Comparison of ENCODE assay signal across 34 cellular contexts in the genomic region with DNA sequence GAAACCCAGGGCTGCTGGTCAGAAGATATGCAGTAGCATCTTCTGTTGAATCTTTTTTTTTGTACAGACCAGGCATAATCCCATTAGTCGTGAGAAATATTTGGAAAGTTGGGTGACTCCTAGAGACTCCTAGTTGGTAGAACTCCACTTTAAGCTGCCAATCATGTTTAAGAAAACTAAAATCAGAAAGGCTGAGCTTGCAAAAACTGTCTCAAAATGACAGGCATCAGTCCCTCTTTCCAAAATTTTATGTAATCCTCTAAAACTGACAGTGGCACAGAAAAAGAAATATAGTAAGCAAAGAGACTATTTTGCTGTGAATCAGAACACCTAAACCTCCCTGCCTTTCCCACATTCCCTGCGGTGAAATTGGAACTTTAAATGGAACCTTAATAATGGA.
"Had no signal": no experiment of that assay in that cellular context is flagged by ENCODE, and none has a peak within 500 bp of the region (broad histone marks: within the 10 kb centered on the region; RNA-seq: fewer than 3 reads in every experiment).

No MANE protein-coding gene starts in this region.

- H3K27me3 ChIP-seq: adrenal gland, ascending aorta, body of pancreas, brain microvascular endothelial cell, breast epithelium, cardiac muscle cell had no signal

- DNase-seq: activated effector memory CD4-positive, alpha-beta T cell treated with anti-CD3 and anti-CD28 coated beads, Interleukin-2, amount 50 U/mL, for 16 hours; activated effector memory CD4-positive, alpha-beta T cell treated with Interleukin-2 at 50 U/mL for 16 hours; activated gamma-delta T cell; activated gamma-delta T cell treated with Interleukin-2 at 50 U/mL for 16 hours; activated naive CD4-positive, alpha-beta T cell; activated naive CD4-positive, alpha-beta T cell treated with anti-CD3 and anti-CD28 coated beads for 36 hours; activated naive CD4-positive, alpha-beta T cell treated with anti-CD3 and anti-CD28 coated beads, Interleukin-2, amount 10 ng/mL, durations not matched to agents 7 days and 5 days; activated naive CD4-positive, alpha-beta T cell treated with anti-CD3 and anti-CD28 coated beads, Interleukin-2, amount 50 U/mL, for 16 hours; activated naive CD4-positive, alpha-beta T cell treated with Interleukin-2 at 50 U/mL for 16 hours; activated naive CD8-positive, alpha-beta T cell treated with anti-CD3 and anti-CD28 coated beads for 36 hours; activated naive CD8-positive, alpha-beta T cell treated with anti-CD3 and anti-CD28 coated beads, Interleukin-2, amount 10 ng/mL, durations not matched to agents 7 days and 5 days; activated naive CD8-positive, alpha-beta T cell treated with anti-CD3 and anti-CD28 coated beads, Interleukin-2, amount 50 U/mL, for 24 hours; activated T-cell treated with anti-CD3 and anti-CD28 coated beads, Interleukin-2, amount 50 U/mL, for 1 hour; activated T-cell treated with anti-CD3 and anti-CD28 coated beads, Interleukin-2, amount 50 U/mL, for 24 hours; activated T-cell treated with anti-CD3 and anti-CD28 coated beads, Interleukin-2, amount 50 U/mL, for 4 hours; activated T-cell treated with anti-CD3 and anti-CD28 coated beads, Interleukin-2, amount 50 U/mL, for 48 hours; activated T-cell treated with anti-CD3 and anti-CD28 coated beads, Interleukin-2, amount 50 U/mL, for 72 hours; adrenal gland; amniotic stem cell; amygdala; anterior cingulate cortex; aorta; body of pancreas; brain microvascular endothelial cell; caudate nucleus; central memory CD4-positive, alpha-beta T cell; cerebellar nuclear complex had no signal

- ATAC-seq: activated naive CD4-positive, alpha-beta T cell treated with anti-CD3 and anti-CD28 coated beads, Interleukin-2, amount 50 U/mL, for 72 hours; activated naive CD8-positive, alpha-beta T cell treated with anti-CD3 and anti-CD28 coated beads, Interleukin-2, amount 50 U/mL, for 24 hours; activated T-cell treated with anti-CD3 and anti-CD28 coated beads, Interleukin-2, amount 50 U/mL, for 4 hours; activated T-cell treated with anti-CD3 and anti-CD28 coated beads, Interleukin-2, amount 50 U/mL, for 72 hours; activated T-helper 17 cell treated with anti-CD3 and anti-CD28 coated beads, Interleukin-2, amount 50 U/mL, for 72 hours; body of pancreas had no signal

- FAIRE-seq: astrocyte, bronchial epithelial cell had no signal

- H3K4me3 ChIP-seq: adrenal gland, ascending aorta, body of pancreas, breast epithelium, cardiac muscle cell had no signal

- H3K9me3 ChIP-seq: adrenal gland, ascending aorta, body of pancreas, breast epithelium had no signal

- H3K4me1 ChIP-seq: adrenal gland, ascending aorta, body of pancreas, breast epithelium had no signal

- H3K27ac ChIP-seq: adrenal gland, ascending aorta, body of pancreas, brain microvascular endothelial cell, breast epithelium, cardiac muscle cell had no signal

- H3K36me3 ChIP-seq: adrenal gland, ascending aorta, brain microvascular endothelial cell, breast epithelium, cardiac muscle cell had no signal
